In the genomic region with DNA sequence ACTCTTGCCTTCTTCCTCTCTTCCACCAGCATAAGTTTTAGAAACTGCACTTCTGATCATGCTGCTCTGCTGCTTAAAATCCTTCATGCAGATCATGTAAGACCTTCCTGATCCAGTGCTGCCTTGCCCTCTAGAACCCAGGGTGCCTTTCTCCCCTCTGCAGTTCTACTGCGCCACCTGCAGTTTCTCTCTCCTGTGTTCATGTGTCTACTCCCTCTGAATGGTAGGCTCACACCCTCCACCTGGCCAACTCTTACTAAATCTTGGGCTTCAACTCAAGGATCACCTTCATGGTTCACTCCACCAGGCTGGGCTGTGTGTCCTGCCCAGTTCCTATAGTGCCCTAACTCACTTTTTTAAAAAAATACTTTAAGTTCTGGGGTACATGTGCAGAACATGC, we compare ENCODE assay signal across 9 cellular contexts.
DNase-seq lines count a peak whose midpoint lies in the region; ATAC-seq and TF ChIP-seq lines count a peak whose summit lies in the region.
"Had no signal": no experiment of that assay in that cellular context is flagged by ENCODE, and none has a peak within 500 bp of the region (broad histone marks: within the 10 kb centered on the region; RNA-seq: fewer than 3 reads in every experiment).

No MANE protein-coding gene starts in this region.

- no peaks in the 10 kb centered on the region for H3F3A ChIP-seq in smooth muscle cell (ENCODE audit: low read depth)

- peaks cover 11 to 41% (median 26%) of the 10 kb centered on the region in 3 donors for H3K4me1 Mint-ChIP-seq in IgD-negative memory B cell
- peaks cover 29 to 72% (median 59%) of the 10 kb centered on the region in 7 donors for H3K4me1 Mint-ChIP-seq in naive thymus-derived CD4-positive, alpha-beta T cell

- no peak overlapping the region for H3K27ac ChIP-seq in naive thymus-derived CD4-positive, alpha-beta T cell (ENCODE audit: low read depth, low read length)
- H3K27ac ChIP-seq in smooth muscle cell (ENCODE audit: low read depth) = no peak overlapping the region
- H3K27ac ChIP-seq: lower lobe of right lung had no signal

- no peak overlapping the region for H3K9ac ChIP-seq in smooth muscle cell (ENCODE audit: low read depth)

- CTCF ChIA-PET in naive thymus-derived CD4-positive, alpha-beta T cell (lab: Charles Lee) = no interaction called here

- peaks cover 4% of the 10 kb centered on the region for H3K36me3 Mint-ChIP-seq in IgD-negative memory B cell
- peaks cover 0 to 2% (median 0%) of the 10 kb centered on the region in 5 donors for H3K36me3 Mint-ChIP-seq in naive thymus-derived CD4-positive, alpha-beta T cell

- no peaks in the 10 kb centered on the region for H3K79me2 ChIP-seq in smooth muscle cell (ENCODE audit: low read depth)

- H3K4me2 ChIP-seq in smooth muscle cell = no peak overlapping the region

- H3K4me3 Mint-ChIP-seq in IgD-negative memory B cell = peak overlapping the region in 3 of 4 donors; percentile 1 to 64 (median 40)
- no peak overlapping the region for H3K4me3 Mint-ChIP-seq in naive thymus-derived CD4-positive, alpha-beta T cell

- no peaks in the 10 kb centered on the region for H3K9me3 ChIP-seq in naive thymus-derived CD4-positive, alpha-beta T cell (ENCODE audit: control insufficient read depth in 2 of 3, low read length in 3 of 3)
- no peaks in the 10 kb centered on the region for H3K9me3 ChIP-seq in smooth muscle cell (replicated peaks; ENCODE audit: low read depth)
- H3K9me3 ChIP-seq: lower lobe of right lung had no signal

- H3K27me3 Mint-ChIP-seq in IgD-negative memory B cell = no peaks in the 10 kb centered on the region
- no peaks in the 10 kb centered on the region for H3K27me3 Mint-ChIP-seq in naive thymus-derived CD4-positive, alpha-beta T cell

- H3K27ac Mint-ChIP-seq in IgD-negative memory B cell = peak overlapping the region in 2 of 3 donors; percentile 12 to 27
- peak overlapping the region in 6 of 9 donors; percentile 34 to 95 (median 73) for H3K27ac Mint-ChIP-seq in naive thymus-derived CD4-positive, alpha-beta T cell

- intact Hi-C loops in naive thymus-derived CD4-positive, alpha-beta T cell (cut with micrococcal nuclease) = loop anchor here in 1 of 2 donors (10.0 kb wide), 1 partner anchor 1078 kb away; the partner anchor contains the start of gene KIF5B
- intact Hi-C loops in left colon (cut with DNase I, micrococcal nuclease) = no loop called here

- WGBS in smooth muscle cell (ENCODE audit: low lambda C conversion rate) = 94% methylated on average over 1 of the region's 1 CpG

- no peaks in the 10 kb centered on the region for H3K27me3 ChIP-seq in naive thymus-derived CD4-positive, alpha-beta T cell (ENCODE audit: control insufficient read depth in 2 of 2, insufficient read depth in 2 of 2, low read length in 2 of 2)
- no peaks in the 10 kb centered on the region for H3K27me3 ChIP-seq in smooth muscle cell (ENCODE audit: low read depth)

- H3K36me3 ChIP-seq in naive thymus-derived CD4-positive, alpha-beta T cell (ENCODE audit: control insufficient read depth in 2 of 3, insufficient read depth in 3 of 3, low read length in 3 of 3) = no peaks in the 10 kb centered on the region
- no peaks in the 10 kb centered on the region for H3K36me3 ChIP-seq in smooth muscle cell (ENCODE audit: low read depth)
- H3K36me3 ChIP-seq: lower lobe of right lung had no signal

- H2AFZ ChIP-seq in smooth muscle cell (ENCODE audit: low read depth) = no peak overlapping the region

- no peaks in the 10 kb centered on the region for H4K20me1 ChIP-seq in smooth muscle cell (ENCODE audit: low read depth)

- H3K4me1 ChIP-seq in naive thymus-derived CD4-positive, alpha-beta T cell (ENCODE audit: control insufficient read depth in 2 of 2, insufficient read depth in 2 of 2, low read length in 2 of 2) = peaks cover 23 to 77% of the 10 kb centered on the region in 2 donors
- peaks cover 5% of the 10 kb centered on the region for H3K4me1 ChIP-seq in smooth muscle cell (ENCODE audit: low read depth)

- POLR2A ChIA-PET in naive thymus-derived CD4-positive, alpha-beta T cell (lab: Charles Lee) = no interaction called here

- TF ChIP-seq CTCF in smooth muscle cell (IDR thresholded peaks at IDR 0.05; ENCODE audit: borderline replicate concordance, insufficient read depth, poor library complexity, severe bottlenecking) = no peak

- H3K9me3 Mint-ChIP-seq in IgD-negative memory B cell = peaks cover 0 to 3% (median 0%) of the 10 kb centered on the region in 3 donors
- H3K9me3 Mint-ChIP-seq in naive thymus-derived CD4-positive, alpha-beta T cell = peaks cover 0 to 1% (median 0%) of the 10 kb centered on the region in 11 donors

- no peak overlapping the region for H3K4me3 ChIP-seq in naive thymus-derived CD4-positive, alpha-beta T cell (ENCODE audit: low read length)
- no peak overlapping the region for H3K4me3 ChIP-seq in smooth muscle cell
- H3K4me3 ChIP-seq: lower lobe of right lung had no signal

- peak; percentile 53 to 55 for DNase-seq in activated T-cell treated with anti-CD3 and anti-CD28 coated beads, Interleukin-2, amount 50 U/mL, for 48 hours
- no peak for DNase-seq in naive thymus-derived CD4-positive, alpha-beta T cell
- DNase-seq in COR-L47 (lab: John Stamatoyannopoulos, UW) = no peak
- no peak for DNase-seq in DMS114 treated with DMSO at 0.1 percent for 48 hours (lab: John Stamatoyannopoulos, UW; ENCODE audit: unreplicated experiment)
- no peak for DNase-seq in left colon
- no peak for DNase-seq in smooth muscle cell (lab: John Stamatoyannopoulos, UW; ENCODE audit: unreplicated experiment)
- DNase-seq: lower lobe of right lung had no signal

- ATAC-seq in GM18519 (IDR thresholded peaks at IDR 0.05; ENCODE audit: low FRiP score, unreplicated experiment) (peak; percentile 47), left colon (no peak)
- peak; percentile 60 for ATAC-seq in naive thymus-derived CD4-positive, alpha-beta T cell
- ATAC-seq: lower lobe of right lung had no signal

Comparison
In these comparisons a context has a peak if more than half of its experiments do, and no peak if none do; other contexts are left out.
1. H3K4me3 Mint-ChIP-seq: peak in IgD-negative memory B cell (3 of 4); none in naive thymus-derived CD4-positive, alpha-beta T cell (0 of 10).
2. DNase-seq: peak in activated T-cell treated with anti-CD3 and anti-CD28 coated beads, Interleukin-2, amount 50 U/mL, for 48 hours (2 of 2); none in naive thymus-derived CD4-positive, alpha-beta T cell (0 of 9), COR-L47 (single experiment), DMS114 treated with DMSO at 0.1 percent for 48 hours (single experiment), left colon (0 of 2) and smooth muscle cell (single experiment).